Comparison of ENCODE assay signal across 20 cellular contexts in genomic region chr2:210558708-210559107, GRCh38. TPM values are rescaled to one million over a fixed set of nuclear protein-coding genes. Genes with fewer than 3 reads are reported as not detected.
A peak's percentile ranks its signal among the peaks of the same experiment; 100 is the strongest.
DNase-seq lines count a peak whose midpoint lies in the region; ATAC-seq, FAIRE-seq and TF ChIP-seq lines count a peak whose summit lies in the region.
"Had no signal": no experiment of that assay in that cellular context is flagged by ENCODE, and none has a peak within 500 bp of the region (broad histone marks: within the 10 kb centered on the region; RNA-seq: fewer than 3 reads in every experiment).

No MANE protein-coding gene starts in this region.

- WGBS in H1 (ENCODE audit: extremely low coverage in 1 of 2, insufficient coverage in 1 of 2, insufficient read length in 1 of 2, insufficient replicate concordance in 2 of 2, low coverage in 1 of 2, low lambda C conversion rate in 2 of 2, missing lambda C conversion rate in 1 of 2), 2 experiments = 78% methylated on average over 1 of the region's 1 CpG; no CpG with 5 or more reads in 1 of the 2 experiments
- 16 to 50% (median 29%) methylated on average over 1 of the region's 1 CpG for WGBS in spleen, 5 donors

- H3K4me3 ChIP-seq in H1 (ENCODE audit: extremely low read depth in 1 of 4, insufficient read depth in 2 of 4, low read depth in 3 of 4, low read length in 4 of 4) = no peak overlapping the region
- no peak overlapping the region for H3K4me3 ChIP-seq in spleen
- H3K4me3 ChIP-seq: vagina had no signal

- H4K20me1 ChIP-seq in H1 (replicated peaks in 1 of 2; ENCODE audit: control insufficient read depth in 1 of 2, insufficient read depth in 2 of 2, low read length in 2 of 2) = no peaks in the 10 kb centered on the region

- H3K9ac ChIP-seq in H1 (replicated peaks in 1 of 4; ENCODE audit: extremely low read depth in 1 of 4, low read depth in 3 of 4, low read length in 3 of 4) = no peak overlapping the region

- TF ChIP-seq RAD21 in H1 (IDR thresholded peaks at IDR 0.05 in 1 of 2, conservative IDR thresholded peaks at IDR 0.05 in 1 of 2; ENCODE audit: low read depth in 2 of 2, low read length in 2 of 2) = no peak

- H2BK15ac ChIP-seq in H1 (ENCODE audit: low read length) = no peak overlapping the region

- H4K5ac ChIP-seq in H1 (ENCODE audit: insufficient read length, low read depth, low read length) = no peak overlapping the region

- 0 out of 2 replicates have a peak overlapping the region, but pooled peaks have one; percentile 16 for H2AFZ ChIP-seq in H1 (ENCODE audit: low read length)

- H3K36me3 ChIP-seq in H1 (ENCODE audit: control insufficient read depth in 2 of 4, insufficient read depth in 4 of 4, low read length in 3 of 4) = no peaks in the 10 kb centered on the region
- H3K36me3 ChIP-seq in spleen = no peaks in the 10 kb centered on the region
- H3K36me3 ChIP-seq: BE2C, vagina had no signal

- H2BK120ac ChIP-seq in H1 (replicated peaks; ENCODE audit: low read depth, low read length) = peak overlapping the region; percentile 82

- no peaks in the 10 kb centered on the region; the same call in 1 of the 2 replicates for H3K9me3 Mint-ChIP-seq in HFFc6
- H3K9me3 Mint-ChIP-seq: T-cell had no signal

- H3K56ac ChIP-seq in H1 (replicated peaks; ENCODE audit: insufficient read length, low read depth, low read length) = no peak overlapping the region

- no peak for ATAC-seq in GM18909 (IDR thresholded peaks at IDR 0.05; ENCODE audit: poor library complexity, unreplicated experiment)
- ATAC-seq: left ventricle myocardium superior, T-cell had no signal

- H3K36me3 Mint-ChIP-seq in HFFc6 (ENCODE audit: low read depth) = no peaks in the 10 kb centered on the region
- H3K36me3 Mint-ChIP-seq: T-cell had no signal

- 0 out of 2 replicates have a peak overlapping the region, but pooled peaks have one; percentile 26 for H2BK20ac ChIP-seq in H1 (ENCODE audit: low read length)

- H3K27me3 ChIP-seq in H1 (replicated peaks in 1 of 4; ENCODE audit: control insufficient read depth in 3 of 4, extremely low read depth in 1 of 4, insufficient read depth in 3 of 4, low read length in 3 of 4) (no peaks in the 10 kb centered on the region), spleen (replicated peaks in 1 of 7) (no peaks in the 10 kb centered on the region)
- H3K27me3 ChIP-seq: BE2C, Peyer's patch, vagina had no signal

- no peaks in the 10 kb centered on the region for H3K27me3 Mint-ChIP-seq in HFFc6 (ENCODE audit: insufficient read depth)
- H3K27me3 Mint-ChIP-seq: progenitor cell of endocrine pancreas, T-cell had no signal

- peak; percentile 32 for FAIRE-seq in H1 (lab: Jason Lieb, UNC)

- H3K27ac ChIP-seq in H1 (ENCODE audit: low read depth, low read length) = no peak overlapping the region
- no peak overlapping the region for H3K27ac ChIP-seq in spleen
- H3K27ac ChIP-seq: Peyer's patch, vagina had no signal

- TF ChIP-seq CTCF in H1 (IDR thresholded peaks at IDR 0.05; ENCODE audit: control extremely low read depth in 1 of 3, insufficient read depth in 1 of 3, low read depth in 1 of 3, low read length in 3 of 3) = no peak
- no peak for TF ChIP-seq CTCF in spleen (IDR thresholded peaks at IDR 0.05 in 8 of 11, conservative IDR thresholded peaks at IDR 0.05 in 3 of 11)
- TF ChIP-seq CTCF in HFFc6 (IDR thresholded peaks at IDR 0.05) = no peak

- no peak overlapping the region for H3K4me2 ChIP-seq in H1 (ENCODE audit: insufficient read depth in 1 of 2, low read depth in 2 of 2, low read length in 2 of 2)

- no peaks in the 10 kb centered on the region for H3K79me2 ChIP-seq in H1 (ENCODE audit: control insufficient read depth in 1 of 2, insufficient read depth in 2 of 2, low read length in 2 of 2)

- no peaks in the 10 kb centered on the region for H3K4me1 Mint-ChIP-seq in HFFc6 (ENCODE audit: low read depth)
- H3K4me1 Mint-ChIP-seq: T-cell had no signal

- no peak overlapping the region for H3K23ac ChIP-seq in H1 (ENCODE audit: insufficient read length)

- intact Hi-C loops in spleen (cut with DNase I; ENCODE audit: low total_unique reads) = no loop called here

- H3K79me1 ChIP-seq in H1 (ENCODE audit: low read depth, low read length) = no peaks in the 10 kb centered on the region

- H3K14ac ChIP-seq in H1 (ENCODE audit: insufficient read length) = no peak overlapping the region

- H3K4ac ChIP-seq in H1 (replicated peaks; ENCODE audit: insufficient read length, low read depth, low read length) = no peak overlapping the region

- no peak overlapping the region for H2BK12ac ChIP-seq in H1 (ENCODE audit: low read depth, low read length)

- H3K23me2 ChIP-seq in H1 (ENCODE audit: low read depth, low read length) = no peaks in the 10 kb centered on the region

- 0 out of 2 replicates have a peak overlapping the region, but pooled peaks have one; percentile 11 for H2BK5ac ChIP-seq in H1 (ENCODE audit: low read depth, low read length)

- H3K4me1 ChIP-seq in H1 (replicated peaks in 1 of 4; ENCODE audit: control insufficient read depth in 3 of 4, insufficient read depth in 4 of 4, low read length in 3 of 4) = peaks cover 0 to 5% (median 2%) of the 10 kb centered on the region in 4 experiments; a peak in 3 of 7 replicates
- no peaks in the 10 kb centered on the region for H3K4me1 ChIP-seq in spleen
- H3K4me1 ChIP-seq: BE2C, Peyer's patch, vagina had no signal

- no peak for TF ChIP-seq EP300 in H1 (IDR thresholded peaks at IDR 0.05; ENCODE audit: borderline replicate concordance in 1 of 2, low read depth in 2 of 2, low read length in 2 of 2)

- H3K9me3 ChIP-seq in H1 (ENCODE audit: insufficient read depth in 2 of 2, low read depth in 1 of 2, low read length in 1 of 2) = no peaks in the 10 kb centered on the region
- no peaks in the 10 kb centered on the region for H3K9me3 ChIP-seq in spleen
- H3K9me3 ChIP-seq: BE2C, Peyer's patch, vagina had no signal

- CTCF ChIA-PET in H1 (lab: Charles Lee; ENCODE audit: partially characterized antibody) = interaction anchor here (1.6 to 2.5 kb wide), 2 partner anchors 18 to 56 kb away, joined by 6 to 11 read pairs; no protein-coding TSS in a partner anchor

- H3K27ac Mint-ChIP-seq in HFFc6 = no peak overlapping the region
- H3K27ac Mint-ChIP-seq: progenitor cell of endocrine pancreas, T-cell had no signal

- H2AK5ac ChIP-seq in H1 (ENCODE audit: low read depth, low read length) = no peak overlapping the region

- peak; percentile 67 for DNase-seq in EH (ENCODE audit: low read depth)
- peak; percentile 91 for DNase-seq in NCI-H460 (ENCODE audit: extremely low read depth, low read depth)
- DNase-seq in H1 (ENCODE audit: low read depth in 1 of 2, low spot score in 2 of 2) = no peak
- DNase-seq in lung microvascular endothelial cell (ENCODE audit: low read depth in 2 of 2) = peak; percentile 1
- DNase-seq in spleen = no peak
- no peak for DNase-seq in HFFc6
- no peak for DNase-seq in stimulated activated CD4-positive, alpha-beta T cell treated with anti-CD3 and anti-CD28 coated beads, Interleukin-15, amount 100 ng/mL, for 24 hours
- DNase-seq: activated CD8-positive, alpha-beta memory T cell treated with anti-CD3 and anti-CD28 coated beads for 24 hours; amygdala; BE2C; cortex of kidney; DMS 273 treated with DMSO at 0.1 percent for 48 hours; left ventricle myocardium superior; NCI-H1694 treated with DMSO at 0.1 percent for 48 hours; NCI-H748 treated with DMSO at 0.1 percent for 48 hours; Peyer's patch; T-cell had no signal

- H3K18ac ChIP-seq in H1 (ENCODE audit: extremely low read depth, low read length) = no peak overlapping the region

- no peak overlapping the region for H4K91ac ChIP-seq in H1 (replicated peaks; ENCODE audit: insufficient read length, low read length)

- POLR2A ChIA-PET in H1 (lab: Charles Lee; ENCODE audit: partially characterized antibody) = no interaction called here

- TF ChIP-seq POLR2A in H1 (IDR thresholded peaks at IDR 0.05; ENCODE audit: control extremely low read depth in 1 of 2, low read depth in 2 of 2, low read length in 2 of 2) (no peak), spleen (IDR thresholded peaks at IDR 0.05) (no peak)

- no peak overlapping the region for H3K4me3 Mint-ChIP-seq in HFFc6
- H3K4me3 Mint-ChIP-seq: T-cell had no signal

- no peak overlapping the region for H4K8ac ChIP-seq in H1 (ENCODE audit: extremely low read depth, insufficient read depth, low read length)

TF ChIP-seq in H1, 55 proteins besides CTCF, POLR2A, EP300 and RAD21 (continues in another document):
- TF ChIP-seq POU5F1 (IDR thresholded peaks at IDR 0.05; ENCODE audit: low read depth, low read length) = no peak
- no peak for TF ChIP-seq ASH2L (IDR thresholded peaks at IDR 0.05; ENCODE audit: low read length)
- TF ChIP-seq SAP30 (IDR thresholded peaks at IDR 0.05; ENCODE audit: insufficient read depth, insufficient replicate concordance, low read length) = no peak
- no peak for TF ChIP-seq USF2 (IDR thresholded peaks at IDR 0.05; ENCODE audit: low read length)
- no peak for TF ChIP-seq SRF (IDR thresholded peaks at IDR 0.05; ENCODE audit: low read depth, low read length)
- TF ChIP-seq SIN3A (conservative IDR thresholded peaks at IDR 0.05 in 1 of 2, IDR thresholded peaks at IDR 0.05 in 1 of 2; ENCODE audit: low read depth in 1 of 2, low read length in 2 of 2) = no peak
- TF ChIP-seq RXRA (IDR thresholded peaks at IDR 0.05; ENCODE audit: insufficient read depth, low read depth, low read length) = no peak

RNA-seq across cellular contexts. Expression of gene CPS1, which starts 2.3 kb away (rescaled TPM):
- total RNA-seq in NCI-H460 (2014; rRNA removed; shearing (Covaris generic)) = 683 and 686 TPM in 2 replicates
- 753 and 1,039 TPM in 2 replicates for polyA plus RNA-seq in NCI-H460 (2014; cell fraction: nucleus; rRNA removed)
- 15.7 and 16.4 TPM in 2 replicates for total RNA-seq in H1 (2021; fragmentation: NEBNext Ultra II Directional; extraction: Animal tissue kit (Norgen Biotek cat#: 25700))
- polyA plus RNA-seq in H1 (2011; rRNA removed) (6.6 and 7.9 TPM in 2 replicates), spleen (under 1 TPM; 0.30 to 0.74 (median 0.38) TPM)
- polyA plus RNA-seq in H1 (2011; cell fraction: cytosol; rRNA removed) = 11.3 TPM
- 13.8 TPM for polyA plus RNA-seq in H1 (2011; cell fraction: nucleus; rRNA removed)
- 5.8 to 9.7 TPM (median 8.2 TPM) in 4 replicates for polyA plus RNA-seq in H1 (2012, experiment 1 of 2)
- 1.1 TPM for polyA plus RNA-seq in H1 (2012, experiment 2 of 2)
- 16.4 TPM for polyA plus RNA-seq in H1 (2013, experiment 1 of 2)
- 16.3 TPM for polyA plus RNA-seq in H1 (2013, experiment 2 of 2)
- 37.4 and 44.8 TPM in 2 replicates for polyA minus RNA-seq in H1 (2011; rRNA and poly(A)+ RNA removed)
- 25.8 TPM for polyA minus RNA-seq in H1 (2011; cell fraction: cytosol; rRNA and poly(A)+ RNA removed)
- polyA minus RNA-seq in H1 (2011; cell fraction: nucleus; rRNA and poly(A)+ RNA removed) = 60.3 TPM
- total RNA-seq in lung microvascular endothelial cell (0.44 and 0.60 TPM in 2 replicates), spleen (1 to 10 TPM; 2.6 to 8.1 (median 4.1) TPM)
- total RNA-seq in HFFc6 (2021; fragmentation: NEBNext Ultra II Directional; extraction: Animal tissue kit (Norgen Biotek cat#: 25700)) = 1 to 10 TPM; 1.6 to 5.2 (median 3.1) TPM

Comparison
In these comparisons a context has a peak if more than half of its experiments do, and no peak if none do; other contexts are left out.
1. DNase-seq: peak in EH (single experiment), NCI-H460 (single experiment) and lung microvascular endothelial cell (2 of 2); none in H1 (0 of 2), spleen (single experiment), HFFc6 (single experiment) and stimulated activated CD4-positive, alpha-beta T cell treated with anti-CD3 and anti-CD28 coated beads, Interleukin-15, amount 100 ng/mL, for 24 hours (single experiment).
2. RNA of gene CPS1, which starts 2.3 kb away (total RNA-seq): 683 to 686 TPM in NCI-H460; 15.7 to 16.4 TPM in H1, 2.6 to 8.1 TPM in spleen, 1.6 to 5.2 TPM in HFFc6 and 0.44 to 0.60 TPM in lung microvascular endothelial cell; every median in the first group is over 10 times any median in the second.